ENCODE assay signal across 1 cellular context in the genomic region with DNA sequence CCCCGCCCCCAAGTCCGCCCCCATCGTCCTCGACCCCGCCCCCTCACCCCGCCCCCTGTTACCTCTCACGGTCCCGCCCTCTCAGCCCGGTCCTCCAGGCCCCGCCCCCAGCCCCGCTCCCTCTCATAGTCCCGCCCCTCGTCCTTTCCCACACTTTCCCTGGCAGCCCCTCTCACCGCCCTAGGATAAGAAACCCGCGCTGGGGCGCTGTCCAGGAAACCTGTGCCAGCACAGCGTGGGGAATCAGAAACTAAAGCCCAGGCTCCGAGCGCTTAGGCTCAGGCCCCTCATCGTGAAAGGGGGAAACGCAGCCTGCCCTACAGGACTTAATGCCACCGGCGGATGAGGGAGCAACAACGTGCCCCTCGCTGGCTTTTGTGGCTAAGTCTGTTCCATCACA.
TF ChIP-seq lines count a peak whose summit lies in the region.

No MANE protein-coding gene starts in this region.

TF ChIP-seq in K562, 482 proteins besides CTCF, POLR2A, EP300 and RAD21:
- TF ChIP-seq NFXL1 (CRISPR knock-in tag; IDR thresholded peaks at IDR 0.05) (no peak), BRD9 (IDR thresholded peaks at IDR 0.05; ENCODE audit: low read depth, partially characterized antibody) (no peak), HDAC1 (IDR thresholded peaks at IDR 0.05) (no peak), RCOR1 (IDR thresholded peaks at IDR 0.05; ENCODE audit: borderline replicate concordance in 1 of 2, low read depth in 2 of 2, low read length in 2 of 2) (no peak), ETV1 (tag; conservative IDR thresholded peaks at IDR 0.05; ENCODE audit: low read depth) (no peak), MTA2 (IDR thresholded peaks at IDR 0.05; ENCODE audit: low read depth) (no peak), TBL1XR1 (IDR thresholded peaks at IDR 0.05; ENCODE audit: low read length in 2 of 2) (no peak), CHD4 (IDR thresholded peaks at IDR 0.05; ENCODE audit: insufficient read depth, insufficient replicate concordance, low read depth, low read length, poor library complexity, severe bottlenecking) (no peak), ZNF224 (CRISPR knock-in tag; IDR thresholded peaks at IDR 0.05) (no peak), NR1H2 (CRISPR knock-in tag; IDR thresholded peaks at IDR 0.05) (no peak), PTRF (tag; IDR thresholded peaks at IDR 0.05) (no peak), MTA3 (IDR thresholded peaks at IDR 0.05; ENCODE audit: borderline replicate concordance) (no peak)
- TF ChIP-seq, protein P1, sequence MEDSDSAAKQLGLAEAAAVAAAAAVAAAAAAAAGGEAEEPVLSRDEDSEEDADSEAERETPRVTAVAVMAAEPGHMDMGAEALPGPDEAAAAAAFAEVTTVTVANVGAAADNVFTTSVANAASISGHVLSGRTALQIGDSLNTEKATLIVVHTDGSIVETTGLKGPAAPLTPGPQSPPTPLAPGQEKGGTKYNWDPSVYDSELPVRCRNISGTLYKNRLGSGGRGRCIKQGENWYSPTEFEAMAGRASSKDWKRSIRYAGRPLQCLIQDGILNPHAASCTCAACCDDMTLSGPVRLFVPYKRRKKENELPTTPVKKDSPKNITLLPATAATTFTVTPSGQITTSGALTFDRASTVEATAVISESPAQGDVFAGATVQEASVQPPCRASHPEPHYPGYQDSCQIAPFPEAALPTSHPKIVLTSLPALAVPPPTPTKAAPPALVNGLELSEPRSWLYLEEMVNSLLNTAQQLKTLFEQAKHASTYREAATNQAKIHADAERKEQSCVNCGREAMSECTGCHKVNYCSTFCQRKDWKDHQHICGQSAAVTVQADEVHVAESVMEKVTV (CRISPR knock-in tag; IDR thresholded peaks at IDR 0.05): no peak
- TF ChIP-seq, protein P2, sequence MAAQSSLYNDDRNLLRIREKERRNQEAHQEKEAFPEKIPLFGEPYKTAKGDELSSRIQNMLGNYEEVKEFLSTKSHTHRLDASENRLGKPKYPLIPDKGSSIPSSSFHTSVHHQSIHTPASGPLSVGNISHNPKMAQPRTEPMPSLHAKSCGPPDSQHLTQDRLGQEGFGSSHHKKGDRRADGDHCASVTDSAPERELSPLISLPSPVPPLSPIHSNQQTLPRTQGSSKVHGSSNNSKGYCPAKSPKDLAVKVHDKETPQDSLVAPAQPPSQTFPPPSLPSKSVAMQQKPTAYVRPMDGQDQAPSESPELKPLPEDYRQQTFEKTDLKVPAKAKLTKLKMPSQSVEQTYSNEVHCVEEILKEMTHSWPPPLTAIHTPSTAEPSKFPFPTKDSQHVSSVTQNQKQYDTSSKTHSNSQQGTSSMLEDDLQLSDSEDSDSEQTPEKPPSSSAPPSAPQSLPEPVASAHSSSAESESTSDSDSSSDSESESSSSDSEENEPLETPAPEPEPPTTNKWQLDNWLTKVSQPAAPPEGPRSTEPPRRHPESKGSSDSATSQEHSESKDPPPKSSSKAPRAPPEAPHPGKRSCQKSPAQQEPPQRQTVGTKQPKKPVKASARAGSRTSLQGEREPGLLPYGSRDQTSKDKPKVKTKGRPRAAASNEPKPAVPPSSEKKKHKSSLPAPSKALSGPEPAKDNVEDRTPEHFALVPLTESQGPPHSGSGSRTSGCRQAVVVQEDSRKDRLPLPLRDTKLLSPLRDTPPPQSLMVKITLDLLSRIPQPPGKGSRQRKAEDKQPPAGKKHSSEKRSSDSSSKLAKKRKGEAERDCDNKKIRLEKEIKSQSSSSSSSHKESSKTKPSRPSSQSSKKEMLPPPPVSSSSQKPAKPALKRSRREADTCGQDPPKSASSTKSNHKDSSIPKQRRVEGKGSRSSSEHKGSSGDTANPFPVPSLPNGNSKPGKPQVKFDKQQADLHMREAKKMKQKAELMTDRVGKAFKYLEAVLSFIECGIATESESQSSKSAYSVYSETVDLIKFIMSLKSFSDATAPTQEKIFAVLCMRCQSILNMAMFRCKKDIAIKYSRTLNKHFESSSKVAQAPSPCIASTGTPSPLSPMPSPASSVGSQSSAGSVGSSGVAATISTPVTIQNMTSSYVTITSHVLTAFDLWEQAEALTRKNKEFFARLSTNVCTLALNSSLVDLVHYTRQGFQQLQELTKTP (IDR thresholded peaks at IDR 0.05; ENCODE audit: low read depth in 1 of 2, partially characterized antibody in 2 of 2): no peak
- TF ChIP-seq, protein P3, sequence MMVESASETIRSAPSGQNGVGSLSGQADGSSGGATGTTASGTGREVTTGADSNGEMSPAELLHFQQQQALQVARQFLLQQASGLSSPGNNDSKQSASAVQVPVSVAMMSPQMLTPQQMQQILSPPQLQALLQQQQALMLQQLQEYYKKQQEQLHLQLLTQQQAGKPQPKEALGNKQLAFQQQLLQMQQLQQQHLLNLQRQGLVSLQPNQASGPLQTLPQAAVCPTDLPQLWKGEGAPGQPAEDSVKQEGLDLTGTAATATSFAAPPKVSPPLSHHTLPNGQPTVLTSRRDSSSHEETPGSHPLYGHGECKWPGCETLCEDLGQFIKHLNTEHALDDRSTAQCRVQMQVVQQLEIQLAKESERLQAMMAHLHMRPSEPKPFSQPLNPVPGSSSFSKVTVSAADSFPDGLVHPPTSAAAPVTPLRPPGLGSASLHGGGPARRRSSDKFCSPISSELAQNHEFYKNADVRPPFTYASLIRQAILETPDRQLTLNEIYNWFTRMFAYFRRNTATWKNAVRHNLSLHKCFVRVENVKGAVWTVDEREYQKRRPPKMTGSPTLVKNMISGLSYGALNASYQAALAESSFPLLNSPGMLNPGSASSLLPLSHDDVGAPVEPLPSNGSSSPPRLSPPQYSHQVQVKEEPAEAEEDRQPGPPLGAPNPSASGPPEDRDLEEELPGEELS (CRISPR knock-in tag; IDR thresholded peaks at IDR 0.05; ENCODE audit: borderline replicate concordance): no peak
- TF ChIP-seq, protein P4, sequence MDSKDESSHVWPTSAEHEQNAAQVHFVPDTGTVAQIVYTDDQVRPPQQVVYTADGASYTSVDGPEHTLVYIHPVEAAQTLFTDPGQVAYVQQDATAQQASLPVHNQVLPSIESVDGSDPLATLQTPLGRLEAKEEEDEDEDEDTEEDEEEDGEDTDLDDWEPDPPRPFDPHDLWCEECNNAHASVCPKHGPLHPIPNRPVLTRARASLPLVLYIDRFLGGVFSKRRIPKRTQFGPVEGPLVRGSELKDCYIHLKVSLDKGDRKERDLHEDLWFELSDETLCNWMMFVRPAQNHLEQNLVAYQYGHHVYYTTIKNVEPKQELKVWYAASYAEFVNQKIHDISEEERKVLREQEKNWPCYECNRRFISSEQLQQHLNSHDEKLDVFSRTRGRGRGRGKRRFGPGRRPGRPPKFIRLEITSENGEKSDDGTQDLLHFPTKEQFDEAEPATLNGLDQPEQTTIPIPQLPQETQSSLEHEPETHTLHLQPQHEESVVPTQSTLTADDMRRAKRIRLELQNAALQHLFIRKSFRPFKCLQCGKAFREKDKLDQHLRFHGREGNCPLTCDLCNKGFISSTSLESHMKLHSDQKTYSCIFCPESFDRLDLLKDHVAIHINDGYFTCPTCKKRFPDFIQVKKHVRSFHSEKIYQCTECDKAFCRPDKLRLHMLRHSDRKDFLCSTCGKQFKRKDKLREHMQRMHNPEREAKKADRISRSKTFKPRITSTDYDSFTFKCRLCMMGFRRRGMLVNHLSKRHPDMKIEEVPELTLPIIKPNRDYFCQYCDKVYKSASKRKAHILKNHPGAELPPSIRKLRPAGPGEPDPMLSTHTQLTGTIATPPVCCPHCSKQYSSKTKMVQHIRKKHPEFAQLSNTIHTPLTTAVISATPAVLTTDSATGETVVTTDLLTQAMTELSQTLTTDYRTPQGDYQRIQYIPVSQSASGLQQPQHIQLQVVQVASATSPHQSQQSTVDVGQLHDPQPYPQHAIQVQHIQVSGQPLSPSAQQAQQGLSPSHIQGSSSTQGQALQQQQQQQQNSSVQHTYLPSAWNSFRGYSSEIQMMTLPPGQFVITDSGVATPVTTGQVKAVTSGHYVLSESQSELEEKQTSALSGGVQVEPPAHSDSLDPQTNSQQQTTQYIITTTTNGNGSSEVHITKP (IDR thresholded peaks at IDR 0.05; ENCODE audit: partially characterized antibody): no peak
- TF ChIP-seq, protein P5, sequence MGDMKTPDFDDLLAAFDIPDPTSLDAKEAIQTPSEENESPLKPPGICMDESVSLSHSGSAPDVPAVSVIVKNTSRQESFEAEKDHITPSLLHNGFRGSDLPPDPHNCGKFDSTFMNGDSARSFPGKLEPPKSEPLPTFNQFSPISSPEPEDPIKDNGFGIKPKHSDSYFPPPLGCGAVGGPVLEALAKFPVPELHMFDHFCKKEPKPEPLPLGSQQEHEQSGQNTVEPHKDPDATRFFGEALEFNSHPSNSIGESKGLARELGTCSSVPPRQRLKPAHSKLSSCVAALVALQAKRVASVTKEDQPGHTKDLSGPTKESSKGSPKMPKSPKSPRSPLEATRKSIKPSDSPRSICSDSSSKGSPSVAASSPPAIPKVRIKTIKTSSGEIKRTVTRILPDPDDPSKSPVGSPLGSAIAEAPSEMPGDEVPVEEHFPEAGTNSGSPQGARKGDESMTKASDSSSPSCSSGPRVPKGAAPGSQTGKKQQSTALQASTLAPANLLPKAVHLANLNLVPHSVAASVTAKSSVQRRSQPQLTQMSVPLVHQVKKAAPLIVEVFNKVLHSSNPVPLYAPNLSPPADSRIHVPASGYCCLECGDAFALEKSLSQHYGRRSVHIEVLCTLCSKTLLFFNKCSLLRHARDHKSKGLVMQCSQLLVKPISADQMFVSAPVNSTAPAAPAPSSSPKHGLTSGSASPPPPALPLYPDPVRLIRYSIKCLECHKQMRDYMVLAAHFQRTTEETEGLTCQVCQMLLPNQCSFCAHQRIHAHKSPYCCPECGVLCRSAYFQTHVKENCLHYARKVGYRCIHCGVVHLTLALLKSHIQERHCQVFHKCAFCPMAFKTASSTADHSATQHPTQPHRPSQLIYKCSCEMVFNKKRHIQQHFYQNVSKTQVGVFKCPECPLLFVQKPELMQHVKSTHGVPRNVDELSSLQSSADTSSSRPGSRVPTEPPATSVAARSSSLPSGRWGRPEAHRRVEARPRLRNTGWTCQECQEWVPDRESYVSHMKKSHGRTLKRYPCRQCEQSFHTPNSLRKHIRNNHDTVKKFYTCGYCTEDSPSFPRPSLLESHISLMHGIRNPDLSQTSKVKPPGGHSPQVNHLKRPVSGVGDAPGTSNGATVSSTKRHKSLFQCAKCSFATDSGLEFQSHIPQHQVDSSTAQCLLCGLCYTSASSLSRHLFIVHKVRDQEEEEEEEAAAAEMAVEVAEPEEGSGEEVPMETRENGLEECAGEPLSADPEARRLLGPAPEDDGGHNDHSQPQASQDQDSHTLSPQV (IDR thresholded peaks at IDR 0.05): no peak
